Comparison of ENCODE assay signal across 8 cellular contexts in genomic region chr16:2919511-2920255, GRCh38. TPM values are rescaled to one million over a fixed set of nuclear protein-coding genes. Genes with fewer than 3 reads are reported as not detected.
DNase-seq lines count a peak whose midpoint lies in the region; ATAC-seq, FAIRE-seq and TF ChIP-seq lines count a peak whose summit lies in the region.

No MANE protein-coding gene starts in this region.

- FAIRE-seq in bronchial epithelial cell (lab: Jason Lieb, UNC) (no peak), keratinocyte (lab: Jason Lieb, UNC) (peak; percentile 5)

- peaks cover 18% of the 10 kb centered on the region for H3K4me1 ChIP-seq in keratinocyte (ENCODE audit: control insufficient read depth, extremely low read depth, insufficient read depth, low read length)

- no peak for ATAC-seq in HG03571 (IDR thresholded peaks at IDR 0.05; ENCODE audit: unreplicated experiment)

- H3K27me3 ChIP-seq in WERI-Rb-1 (ENCODE audit: insufficient read depth, low read depth, severe bottlenecking), result no peaks in the 10 kb centered on the region
- no peaks in the 10 kb centered on the region for H3K27me3 ChIP-seq in bronchial epithelial cell (ENCODE audit: control insufficient read depth, insufficient read depth, low read length)
- no peaks in the 10 kb centered on the region for H3K27me3 ChIP-seq in keratinocyte (ENCODE audit: control insufficient read depth, extremely low read depth, insufficient read depth, low read length)

- no peak overlapping the region for H3K9ac ChIP-seq in keratinocyte (ENCODE audit: control insufficient read depth, extremely low read depth, insufficient read depth, low read length)

- peak overlapping the region; percentile 37 for H3K27ac ChIP-seq in WERI-Rb-1
- peak overlapping the region; percentile 5 for H3K27ac ChIP-seq in keratinocyte (ENCODE audit: control insufficient read depth, insufficient read depth, low read length)

- no peaks in the 10 kb centered on the region for H4K20me1 ChIP-seq in keratinocyte (ENCODE audit: control insufficient read depth, extremely low read depth, insufficient read depth, low read length)

- no peaks in the 10 kb centered on the region for H3K9me1 ChIP-seq in keratinocyte (ENCODE audit: control insufficient read depth, extremely low read depth, insufficient read depth, low read length)

- DNase-seq in GM12864 (ENCODE audit: low read depth) (no peak), NCI-H1105 (lab: John Stamatoyannopoulos, UW) (peak; percentile 20), WERI-Rb-1 (peak; percentile 50), bronchial epithelial cell (ENCODE audit: low read depth) (peak; percentile 57), keratinocyte (ENCODE audit: low read depth, low spot score) (no peak), NK-92 (lab: John Stamatoyannopoulos, UW; ENCODE audit: unreplicated experiment) (no peak)
- DNase-seq in stimulated activated CD4-positive, alpha-beta T cell treated with anti-CD3 and anti-CD28 coated beads, Interleukin-1b, Interleukin-23, amount 100 ng/mL, for 48 hours, result peak; percentile 42

- no peak overlapping the region for H3K4me3 ChIP-seq in GM12864 (ENCODE audit: low read depth, low read length)
- no peak overlapping the region for H3K4me3 ChIP-seq in WERI-Rb-1 (ENCODE audit: low read depth, low read length)
- H3K4me3 ChIP-seq in bronchial epithelial cell (ENCODE audit: low read depth, low read length), result no peak overlapping the region
- no peak overlapping the region for H3K4me3 ChIP-seq in keratinocyte (ENCODE audit: control insufficient read depth in 2 of 3, extremely low read depth in 1 of 3, insufficient read depth in 2 of 3, low read depth in 1 of 3, low read length in 3 of 3)

- dilution Hi-C loops in keratinocyte (cut with MboI; ENCODE audit: extremely low pct_ligation_motif_present, low sequenced_read_pairs), result no loop called here

- no peak overlapping the region for H3K4me2 ChIP-seq in keratinocyte (ENCODE audit: control insufficient read depth, extremely low read depth, insufficient read depth, low read depth, low read length)

- H3K36me3 ChIP-seq in WERI-Rb-1, result peaks cover 15% of the 10 kb centered on the region
- H3K36me3 ChIP-seq in bronchial epithelial cell (ENCODE audit: control insufficient read depth, insufficient read depth, low read length), result peaks cover 7% of the 10 kb centered on the region
- peaks cover 2 to 6% of the 10 kb centered on the region in 2 experiments for H3K36me3 ChIP-seq in keratinocyte (ENCODE audit: control insufficient read depth in 2 of 2, extremely low read depth in 1 of 2, insufficient read depth in 2 of 2, low read length in 2 of 2)

- TF ChIP-seq CTCF in GM12864 (IDR thresholded peaks at IDR 0.05; ENCODE audit: low read depth, low read length, missing control alignments) (peak; percentile 79), WERI-Rb-1 (IDR thresholded peaks at IDR 0.05; ENCODE audit: low read depth, low read length) (peak; percentile 61), bronchial epithelial cell (IDR thresholded peaks at IDR 0.05; ENCODE audit: insufficient read depth, low read length, severe bottlenecking) (peak; percentile 65), keratinocyte (optimal IDR thresholded peaks at IDR 0.05 in 1 of 3, IDR thresholded peaks at IDR 0.05 in 1 of 3, conservative IDR thresholded peaks at IDR 0.05 in 1 of 3; ENCODE audit: extremely low read depth in 1 of 3, insufficient read depth in 2 of 3, low read length in 3 of 3) (peak; percentile 60 to 91 (median 83))

- H2AFZ ChIP-seq in keratinocyte (ENCODE audit: control insufficient read depth, low read length), result no peak overlapping the region

- H3K79me2 ChIP-seq in keratinocyte (ENCODE audit: control insufficient read depth, insufficient read depth, low read length), result peaks cover 15% of the 10 kb centered on the region

- no peaks in the 10 kb centered on the region for H3K9me3 ChIP-seq in WERI-Rb-1 (ENCODE audit: severe bottlenecking)
- no peaks in the 10 kb centered on the region for H3K9me3 ChIP-seq in keratinocyte (ENCODE audit: control insufficient read depth, low read depth, low read length)

RNA-seq across cellular contexts. Expression of gene FLYWCH1, which starts 8.0 kb away (rescaled TPM):
- 41.9 and 96.5 TPM in 2 replicates for total RNA-seq in bronchial epithelial cell
- polyA plus RNA-seq in keratinocyte, result 16.2 to 21.7 TPM (median 20.2 TPM) in 3 replicates
- 6.3 TPM for polyA plus RNA-seq in keratinocyte (2011; ENCODE audit: low read depth)
- polyA plus RNA-seq in keratinocyte (2011; cell fraction: cytosol; rRNA removed), result 13.4 and 25.0 TPM in 2 replicates
- polyA plus RNA-seq in keratinocyte (2011; cell fraction: nucleus; rRNA removed), result 50.5 and 68.5 TPM in 2 replicates
- 26.3 and 27.0 TPM in 2 replicates for polyA plus RNA-seq in keratinocyte (2012; ENCODE audit: low replicate concordance)
- polyA minus RNA-seq in keratinocyte, result 12.1 to 32.5 TPM (median 17.2 TPM) in 3 replicates
- 50.5 TPM for polyA minus RNA-seq in keratinocyte (2011; cell fraction: cytosol; rRNA and poly(A)+ RNA removed)
- 27.9 and 30.1 TPM in 2 replicates for polyA minus RNA-seq in keratinocyte (2011; cell fraction: nucleus; rRNA and poly(A)+ RNA removed)

RNA-seq across cellular contexts. Expression of gene FLYWCH2, which starts 36.7 kb away (rescaled TPM):
- total RNA-seq in bronchial epithelial cell, result 63.7 and 76.0 TPM in 2 replicates
- 10.1 to 20.7 TPM (median 13.6 TPM) in 3 replicates for polyA plus RNA-seq in keratinocyte
- 1.7 TPM for polyA plus RNA-seq in keratinocyte (2011; ENCODE audit: low read depth)
- 10.2 and 31.3 TPM in 2 replicates for polyA plus RNA-seq in keratinocyte (2011; cell fraction: cytosol; rRNA removed)
- polyA plus RNA-seq in keratinocyte (2011; cell fraction: nucleus; rRNA removed), result 8.5 and 12.8 TPM in 2 replicates
- 11.4 and 22.6 TPM in 2 replicates for polyA plus RNA-seq in keratinocyte (2012; ENCODE audit: low replicate concordance)
- polyA minus RNA-seq in keratinocyte, result 2.9 to 3.4 TPM (median 3.1 TPM) in 3 replicates
- polyA minus RNA-seq in keratinocyte (2011; cell fraction: cytosol; rRNA and poly(A)+ RNA removed), result 23.4 TPM
- polyA minus RNA-seq in keratinocyte (2011; cell fraction: nucleus; rRNA and poly(A)+ RNA removed), result 4.5 and 5.5 TPM in 2 replicates

RNA-seq across cellular contexts. Expression of gene KREMEN2, which starts 44.4 kb away (rescaled TPM):
- 1.1 and 1.2 TPM in 2 replicates for total RNA-seq in bronchial epithelial cell
- 3.3 to 7.4 TPM (median 3.8 TPM) in 3 replicates for polyA plus RNA-seq in keratinocyte
- 0.11 TPM for polyA plus RNA-seq in keratinocyte (2011; ENCODE audit: low read depth)
- polyA plus RNA-seq in keratinocyte (2011; cell fraction: cytosol; rRNA removed), result 1.2 and 4.1 TPM in 2 replicates
- 13.5 and 26.0 TPM in 2 replicates for polyA plus RNA-seq in keratinocyte (2011; cell fraction: nucleus; rRNA removed)
- polyA plus RNA-seq in keratinocyte (2012; ENCODE audit: low replicate concordance), result 1.0 and 6.2 TPM in 2 replicates
- polyA minus RNA-seq in keratinocyte, result 0.61 to 1.2 TPM (median 0.75 TPM) in 3 replicates
- 9.6 TPM for polyA minus RNA-seq in keratinocyte (2011; cell fraction: cytosol; rRNA and poly(A)+ RNA removed)
- polyA minus RNA-seq in keratinocyte (2011; cell fraction: nucleus; rRNA and poly(A)+ RNA removed), result 14.9 and 15.0 TPM in 2 replicates

RNA-seq across cellular contexts. Expression of gene PAQR4, which starts 49.5 kb away (rescaled TPM):
- 5.3 and 5.5 TPM in 2 replicates for total RNA-seq in bronchial epithelial cell
- 16.8 to 26.6 TPM (median 18.4 TPM) in 3 replicates for polyA plus RNA-seq in keratinocyte
- polyA plus RNA-seq in keratinocyte (2011; ENCODE audit: low read depth), result 2.1 TPM
- 20.9 and 30.4 TPM in 2 replicates for polyA plus RNA-seq in keratinocyte (2011; cell fraction: cytosol; rRNA removed)
- 38.6 and 51.9 TPM in 2 replicates for polyA plus RNA-seq in keratinocyte (2011; cell fraction: nucleus; rRNA removed)
- 8.2 and 19.1 TPM in 2 replicates for polyA plus RNA-seq in keratinocyte (2012; ENCODE audit: low replicate concordance)
- 15.9 to 29.1 TPM (median 21.6 TPM) in 3 replicates for polyA minus RNA-seq in keratinocyte
- polyA minus RNA-seq in keratinocyte (2011; cell fraction: cytosol; rRNA and poly(A)+ RNA removed), result 65.2 TPM
- 18.8 and 21.0 TPM in 2 replicates for polyA minus RNA-seq in keratinocyte (2011; cell fraction: nucleus; rRNA and poly(A)+ RNA removed)

Comparison
In these comparisons a context has a peak if more than half of its experiments do, and no peak if none do; other contexts are left out.
1. DNase-seq: peak in NCI-H1105 (single experiment), WERI-Rb-1 (single experiment), bronchial epithelial cell (single experiment) and stimulated activated CD4-positive, alpha-beta T cell treated with anti-CD3 and anti-CD28 coated beads, Interleukin-1b, Interleukin-23, amount 100 ng/mL, for 48 hours (single experiment); none in GM12864 (single experiment), keratinocyte (single experiment) and NK-92 (single experiment).
2. Peak in every context shown above with its lines, with median percentiles within 50 percentile points of each other: CTCF ChIP-seq.